8 cellular contexts compared by ENCODE assay signal in genomic region chr5:132464155-132464939, GRCh38. TPM values are rescaled to one million over a fixed set of nuclear protein-coding genes. Genes with fewer than 3 reads are reported as not detected.
A peak's percentile ranks its signal among the peaks of the same experiment; 100 is the strongest.
DNase-seq lines count a peak whose midpoint lies in the region; ATAC-seq, FAIRE-seq and TF ChIP-seq lines count a peak whose summit lies in the region.

No MANE protein-coding gene starts in this region.

- H3K27ac ChIP-seq in vagina, result peak overlapping the region; percentile 42

- intact Hi-C loops in vagina (cut with DNase I), result no loop called here

- POLR2A ChIA-PET in activated naive CD8-positive, alpha-beta T cell treated with anti-CD3 and anti-CD28 coated beads, Interleukin-2, amount 10 ng/mL, durations not matched to agents 7 days and 5 days (lab: Charles Lee), result interaction anchor here (0.7 to 30.8 kb wide), 11 partner anchors 8 to 67 kb away, joined by 3 to 1195 read pairs (median 6); partner anchors contain the start of gene IRF1

- no peaks in the 10 kb centered on the region for H3K9me3 ChIP-seq in vagina

- no peak for FAIRE-seq in HTR-8/SVneo (lab: Jason Lieb, UNC)

- H3K27ac Mint-ChIP-seq in activated naive CD8-positive, alpha-beta T cell treated with anti-CD3 and anti-CD28 coated beads, Interleukin-2, amount 10 ng/mL, durations not matched to agents 7 days and 5 days, result peak overlapping the region; percentile 85

- ATAC-seq in activated naive CD8-positive, alpha-beta T cell treated with anti-CD3 and anti-CD28 coated beads, Interleukin-2, amount 10 ng/mL, durations not matched to agents 7 days and 5 days (ENCODE audit: low read depth), result peak; percentile 15
- no peak for ATAC-seq in GM19455 (IDR thresholded peaks at IDR 0.05; ENCODE audit: unreplicated experiment)

- peaks cover 85% of the 10 kb centered on the region for H3K4me1 Mint-ChIP-seq in activated naive CD8-positive, alpha-beta T cell treated with anti-CD3 and anti-CD28 coated beads, Interleukin-2, amount 10 ng/mL, durations not matched to agents 7 days and 5 days

- no peaks in the 10 kb centered on the region for H3K27me3 ChIP-seq in vagina

- no peak for TF ChIP-seq POLR2A in vagina (IDR thresholded peaks at IDR 0.05)

- DNase-seq in AG20443 (ENCODE audit: low spot score) (peak; percentile 35), HT-29 (ENCODE audit: low spot score) (peak; percentile 17), lung microvascular endothelial cell (ENCODE audit: low read depth in 2 of 2) (peak; percentile 45 to 60), vagina (ENCODE audit: extremely low spot score in 2 of 2) (no peak), SHP77 (lab: John Stamatoyannopoulos, UW) (no peak), HTR-8/SVneo (ENCODE audit: insufficient read length, low spot score) (no peak)
- peak; percentile 50 for DNase-seq in activated naive CD8-positive, alpha-beta T cell treated with anti-CD3 and anti-CD28 coated beads, Interleukin-2, amount 10 ng/mL, durations not matched to agents 7 days and 5 days

- H3K36me3 Mint-ChIP-seq in activated naive CD8-positive, alpha-beta T cell treated with anti-CD3 and anti-CD28 coated beads, Interleukin-2, amount 10 ng/mL, durations not matched to agents 7 days and 5 days, result peaks cover 37% of the 10 kb centered on the region

- peak overlapping the region; percentile 13 to 23 for H3K4me3 ChIP-seq in vagina

- TF ChIP-seq CTCF in vagina (IDR thresholded peaks at IDR 0.05), result no peak

- H3K36me3 ChIP-seq in vagina, result no peaks in the 10 kb centered on the region

- no peaks in the 10 kb centered on the region for H3K27me3 Mint-ChIP-seq in activated naive CD8-positive, alpha-beta T cell treated with anti-CD3 and anti-CD28 coated beads, Interleukin-2, amount 10 ng/mL, durations not matched to agents 7 days and 5 days

- peaks cover 57% of the 10 kb centered on the region for H3K4me1 ChIP-seq in vagina

- peak overlapping the region; percentile 81 for H3K4me3 Mint-ChIP-seq in activated naive CD8-positive, alpha-beta T cell treated with anti-CD3 and anti-CD28 coated beads, Interleukin-2, amount 10 ng/mL, durations not matched to agents 7 days and 5 days

- no peaks in the 10 kb centered on the region for H3K9me3 Mint-ChIP-seq in activated naive CD8-positive, alpha-beta T cell treated with anti-CD3 and anti-CD28 coated beads, Interleukin-2, amount 10 ng/mL, durations not matched to agents 7 days and 5 days

RNA-seq across cellular contexts. Expression of gene IRF1, which starts 26.2 kb away (rescaled TPM):
- total RNA-seq in HT-29 (2014; rRNA removed; shearing (Covaris generic)), result 52.0 and 58.7 TPM in 2 replicates
- total RNA-seq in activated naive CD8-positive, alpha-beta T cell treated with anti-CD3 and anti-CD28 coated beads, Interleukin-2, amount 10 ng/mL, durations not matched to agents 7 days and 5 days, result 100 to 1,000 TPM; 228 to 238 TPM
- total RNA-seq in lung microvascular endothelial cell (9.2 and 16.1 TPM in 2 replicates), vagina (49.8 TPM)

Comparison
In these comparisons a context has a peak if more than half of its experiments do, and no peak if none do; other contexts are left out.
1. DNase-seq: peak in AG20443 (single experiment), HT-29 (single experiment), activated naive CD8-positive, alpha-beta T cell treated with anti-CD3 and anti-CD28 coated beads, Interleukin-2, amount 10 ng/mL, durations not matched to agents 7 days and 5 days (single experiment) and lung microvascular endothelial cell (2 of 2); none in vagina (0 of 2), SHP77 (0 of 2) and HTR-8/SVneo (single experiment).